Comparison of ENCODE assay signal across 14 cellular contexts in genomic region chr3:152277198-152277597, GRCh38. TPM values are rescaled to one million over a fixed set of nuclear protein-coding genes. Genes with fewer than 3 reads are reported as not detected.
DNase-seq lines count a peak whose midpoint lies in the region; ATAC-seq lines count a peak whose summit lies in the region.
"Had no signal": no experiment of that assay in that cellular context is flagged by ENCODE, and none has a peak within 500 bp of the region (broad histone marks: within the 10 kb centered on the region; RNA-seq: fewer than 3 reads in every experiment).

No MANE protein-coding gene starts in this region.

- H3K9me2 ChIP-seq in GM23248 (ENCODE audit: insufficient read depth): no peaks in the 10 kb centered on the region

- no peak overlapping the region for H3K27ac ChIP-seq in GM23248
- H3K27ac ChIP-seq: 22Rv1, RWPE1, thyroid gland, VCaP had no signal

- H3K4me3 Mint-ChIP-seq in activated naive CD8-positive, alpha-beta T cell treated with anti-CD3 and anti-CD28 coated beads for 36 hours: no peak overlapping the region
- peak overlapping the region in 8 of 10 donors; percentile 22 to 75 (median 64) for H3K4me3 Mint-ChIP-seq in naive thymus-derived CD8-positive, alpha-beta T cell

- no peaks in the 10 kb centered on the region for H3K27me3 Mint-ChIP-seq in activated naive CD8-positive, alpha-beta T cell treated with anti-CD3 and anti-CD28 coated beads for 36 hours
- H3K27me3 Mint-ChIP-seq in naive thymus-derived CD8-positive, alpha-beta T cell: no peaks in the 10 kb centered on the region

- H3K4me1 Mint-ChIP-seq in activated naive CD8-positive, alpha-beta T cell treated with anti-CD3 and anti-CD28 coated beads for 36 hours: peaks cover 74% of the 10 kb centered on the region
- peaks cover 27 to 86% (median 75%) of the 10 kb centered on the region in 4 donors for H3K4me1 Mint-ChIP-seq in naive thymus-derived CD8-positive, alpha-beta T cell

- ATAC-seq in naive thymus-derived CD8-positive, alpha-beta T cell: no peak

- no peak overlapping the region for H3K4me3 ChIP-seq in GM23248
- H3K4me3 ChIP-seq: thyroid gland had no signal

- peak overlapping the region; percentile 9 for H3K4me2 ChIP-seq in GM23248 (ENCODE audit: unreplicated experiment)

- H3K36me3 Mint-ChIP-seq in activated naive CD8-positive, alpha-beta T cell treated with anti-CD3 and anti-CD28 coated beads for 36 hours: peaks cover 15% of the 10 kb centered on the region
- peaks cover 0 to 9% (median 2%) of the 10 kb centered on the region in 3 donors for H3K36me3 Mint-ChIP-seq in naive thymus-derived CD8-positive, alpha-beta T cell

- no peaks in the 10 kb centered on the region for H3K27me3 ChIP-seq in GM23248 (replicated peaks; ENCODE audit: insufficient read depth)
- H3K27me3 ChIP-seq: thyroid gland had no signal

- DNase-seq in NCI-H2171 treated with DMSO at 0.1 percent for 48 hours (lab: John Stamatoyannopoulos, UW): peak; percentile 12
- DNase-seq in NCI-H2171 (lab: John Stamatoyannopoulos, UW): no peak
- no peak for DNase-seq in GM23248
- no peak for DNase-seq in activated naive CD8-positive, alpha-beta T cell treated with anti-CD3 and anti-CD28 coated beads for 36 hours
- no peak for DNase-seq in naive thymus-derived CD8-positive, alpha-beta T cell
- no peak for DNase-seq in superior temporal gyrus (ENCODE audit: extremely low spot score)
- no peak for DNase-seq in DMS 273 treated with DMSO at 0.1 percent for 48 hours (lab: John Stamatoyannopoulos, UW)
- no peak for DNase-seq in iPS-NIHi7 (ENCODE audit: extremely low spot score)
- DNase-seq: activated effector memory CD4-positive, alpha-beta T cell treated with Interleukin-2 at 50 U/mL for 16 hours; Caco-2; thyroid gland had no signal

- no peak overlapping the region for H2AFZ ChIP-seq in GM23248

- H3K79me2 ChIP-seq in GM23248 (ENCODE audit: insufficient read depth): peaks cover 100% of the 10 kb centered on the region

- no peak overlapping the region for H3K9ac ChIP-seq in GM23248

- H3F3A ChIP-seq in GM23248 (ENCODE audit: insufficient read depth): peaks cover 38% of the 10 kb centered on the region

- peak overlapping the region; percentile 75 for H3K27ac Mint-ChIP-seq in activated naive CD8-positive, alpha-beta T cell treated with anti-CD3 and anti-CD28 coated beads for 36 hours
- H3K27ac Mint-ChIP-seq in naive thymus-derived CD8-positive, alpha-beta T cell: peak overlapping the region; percentile 0 to 93 (median 58)

- POLR2A ChIA-PET in naive thymus-derived CD8-positive, alpha-beta T cell (lab: Charles Lee): interaction anchor here (0.6 to 1.9 kb wide), 4 partner anchors 8 to 181 kb away, joined by 3 to 6 read pairs (median 4); no protein-coding TSS in a partner anchor

- H3K9me3 ChIP-seq in GM23248 (ENCODE audit: low read depth): no peaks in the 10 kb centered on the region
- H3K9me3 ChIP-seq: Caco-2, thyroid gland had no signal

- 33 to 63% methylated on average over 1 of the region's 1 CpG for WGBS in GM23248 (ENCODE audit: low coverage in 1 of 2, low lambda C conversion rate in 2 of 2, missing lambda C conversion rate in 2 of 2), 2 experiments

- H3K4me1 ChIP-seq in GM23248 (ENCODE audit: insufficient read depth): peaks cover 81% of the 10 kb centered on the region

- no peaks in the 10 kb centered on the region; the same call in 1 of the 2 replicates for H4K20me1 ChIP-seq in GM23248 (ENCODE audit: insufficient read depth)

- no peaks in the 10 kb centered on the region; the same call in 1 of the 2 replicates for H3K36me3 ChIP-seq in GM23248 (ENCODE audit: low read depth)
- H3K36me3 ChIP-seq: thyroid gland had no signal

- in situ Hi-C loops in GM23248 (cut with MboI): no loop called here

- H3K9me3 Mint-ChIP-seq in activated naive CD8-positive, alpha-beta T cell treated with anti-CD3 and anti-CD28 coated beads for 36 hours: no peaks in the 10 kb centered on the region
- no peaks in the 10 kb centered on the region for H3K9me3 Mint-ChIP-seq in naive thymus-derived CD8-positive, alpha-beta T cell

RNA-seq across cellular contexts. Expression of gene MBNL1, which starts 8.5 kb away (rescaled TPM):
- total RNA-seq in GM23248 (2014; rRNA removed; shearing (Covaris generic)): 251 and 262 TPM in 2 replicates
- polyA plus RNA-seq in GM23248 (2016; fragmentation: Nextera tagmentation; extraction: Ambion mirVana): 81.7 and 89.5 TPM in 2 replicates
- total RNA-seq in activated naive CD8-positive, alpha-beta T cell treated with anti-CD3 and anti-CD28 coated beads for 36 hours: 100 to 1,000 TPM; 385 to 392 TPM
- 100 to 1,000 TPM; 419 to 423 TPM for total RNA-seq in naive thymus-derived CD8-positive, alpha-beta T cell
- polyA plus RNA-seq in naive thymus-derived CD8-positive, alpha-beta T cell: 100 to 1,000 TPM; 298 to 370 (median 331) TPM
